1 cellular context compared by ENCODE assay signal in the genomic region with DNA sequence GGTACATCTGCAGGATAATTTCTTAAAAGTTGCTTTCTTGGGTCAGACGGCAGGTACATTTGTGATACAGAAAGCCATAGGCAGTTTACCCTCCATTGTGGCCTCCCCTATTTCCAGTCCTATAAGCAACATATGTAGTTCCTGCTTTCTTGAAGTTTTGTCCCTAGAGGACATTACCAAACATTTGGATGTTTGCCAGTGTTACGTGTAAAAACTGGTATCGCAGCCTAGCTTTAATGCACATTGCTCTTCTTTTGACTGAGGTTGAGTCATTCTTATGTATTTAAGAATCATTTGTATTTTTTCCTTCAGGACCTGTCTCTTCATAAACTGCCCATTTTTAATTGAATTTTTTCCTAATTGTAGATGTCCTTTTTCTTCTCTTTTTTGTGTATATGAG.
TF ChIP-seq lines count a peak whose summit lies in the region.

No MANE protein-coding gene starts in this region.

TF ChIP-seq in GM23338, 12 proteins besides CTCF, POLR2A, EP300 and RAD21 (continued from another document):
- TF ChIP-seq, protein P1, sequence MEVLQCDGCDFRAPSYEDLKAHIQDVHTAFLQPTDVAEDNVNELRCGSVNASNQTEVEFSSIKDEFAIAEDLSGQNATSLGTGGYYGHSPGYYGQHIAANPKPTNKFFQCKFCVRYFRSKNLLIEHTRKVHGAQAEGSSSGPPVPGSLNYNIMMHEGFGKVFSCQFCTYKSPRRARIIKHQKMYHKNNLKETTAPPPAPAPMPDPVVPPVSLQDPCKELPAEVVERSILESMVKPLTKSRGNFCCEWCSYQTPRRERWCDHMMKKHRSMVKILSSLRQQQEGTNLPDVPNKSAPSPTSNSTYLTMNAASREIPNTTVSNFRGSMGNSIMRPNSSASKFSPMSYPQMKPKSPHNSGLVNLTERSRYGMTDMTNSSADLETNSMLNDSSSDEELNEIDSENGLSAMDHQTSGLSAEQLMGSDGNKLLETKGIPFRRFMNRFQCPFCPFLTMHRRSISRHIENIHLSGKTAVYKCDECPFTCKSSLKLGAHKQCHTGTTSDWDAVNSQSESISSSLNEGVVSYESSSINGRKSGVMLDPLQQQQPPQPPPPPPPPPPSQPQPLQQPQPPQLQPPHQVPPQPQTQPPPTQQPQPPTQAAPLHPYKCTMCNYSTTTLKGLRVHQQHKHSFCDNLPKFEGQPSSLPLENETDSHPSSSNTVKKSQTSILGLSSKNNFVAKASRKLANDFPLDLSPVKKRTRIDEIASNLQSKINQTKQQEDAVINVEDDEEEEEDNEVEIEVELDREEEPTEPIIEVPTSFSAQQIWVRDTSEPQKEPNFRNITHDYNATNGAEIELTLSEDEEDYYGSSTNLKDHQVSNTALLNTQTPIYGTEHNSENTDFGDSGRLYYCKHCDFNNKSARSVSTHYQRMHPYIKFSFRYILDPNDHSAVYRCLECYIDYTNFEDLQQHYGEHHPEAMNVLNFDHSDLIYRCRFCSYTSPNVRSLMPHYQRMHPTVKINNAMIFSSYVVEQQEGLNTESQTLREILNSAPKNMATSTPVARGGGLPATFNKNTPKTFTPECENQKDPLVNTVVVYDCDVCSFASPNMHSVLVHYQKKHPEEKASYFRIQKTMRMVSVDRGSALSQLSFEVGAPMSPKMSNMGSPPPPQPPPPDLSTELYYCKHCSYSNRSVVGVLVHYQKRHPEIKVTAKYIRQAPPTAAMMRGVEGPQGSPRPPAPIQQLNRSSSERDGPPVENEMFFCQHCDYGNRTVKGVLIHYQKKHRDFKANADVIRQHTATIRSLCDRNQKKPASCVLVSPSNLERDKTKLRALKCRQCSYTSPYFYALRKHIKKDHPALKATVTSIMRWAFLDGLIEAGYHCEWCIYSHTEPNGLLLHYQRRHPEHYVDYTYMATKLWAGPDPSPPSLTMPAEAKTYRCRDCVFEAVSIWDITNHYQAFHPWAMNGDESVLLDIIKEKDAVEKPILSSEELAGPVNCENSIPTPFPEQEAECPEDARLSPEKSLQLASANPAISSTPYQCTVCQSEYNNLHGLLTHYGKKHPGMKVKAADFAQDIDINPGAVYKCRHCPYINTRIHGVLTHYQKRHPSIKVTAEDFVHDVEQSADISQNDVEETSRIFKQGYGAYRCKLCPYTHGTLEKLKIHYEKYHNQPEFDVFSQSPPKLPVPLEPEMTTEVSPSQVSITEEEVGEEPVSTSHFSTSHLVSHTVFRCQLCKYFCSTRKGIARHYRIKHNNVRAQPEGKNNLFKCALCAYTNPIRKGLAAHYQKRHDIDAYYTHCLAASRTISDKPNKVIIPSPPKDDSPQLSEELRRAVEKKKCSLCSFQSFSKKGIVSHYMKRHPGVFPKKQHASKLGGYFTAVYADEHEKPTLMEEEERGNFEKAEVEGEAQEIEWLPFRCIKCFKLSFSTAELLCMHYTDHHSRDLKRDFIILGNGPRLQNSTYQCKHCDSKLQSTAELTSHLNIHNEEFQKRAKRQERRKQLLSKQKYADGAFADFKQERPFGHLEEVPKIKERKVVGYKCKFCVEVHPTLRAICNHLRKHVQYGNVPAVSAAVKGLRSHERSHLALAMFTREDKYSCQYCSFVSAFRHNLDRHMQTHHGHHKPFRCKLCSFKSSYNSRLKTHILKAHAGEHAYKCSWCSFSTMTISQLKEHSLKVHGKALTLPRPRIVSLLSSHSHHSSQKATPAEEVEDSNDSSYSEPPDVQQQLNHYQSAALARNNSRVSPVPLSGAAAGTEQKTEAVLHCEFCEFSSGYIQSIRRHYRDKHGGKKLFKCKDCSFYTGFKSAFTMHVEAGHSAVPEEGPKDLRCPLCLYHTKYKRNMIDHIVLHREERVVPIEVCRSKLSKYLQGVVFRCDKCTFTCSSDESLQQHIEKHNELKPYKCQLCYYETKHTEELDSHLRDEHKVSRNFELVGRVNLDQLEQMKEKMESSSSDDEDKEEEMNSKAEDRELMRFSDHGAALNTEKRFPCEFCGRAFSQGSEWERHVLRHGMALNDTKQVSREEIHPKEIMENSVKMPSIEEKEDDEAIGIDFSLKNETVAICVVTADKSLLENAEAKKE (CRISPR knock-in tag; IDR thresholded peaks at IDR 0.05): no peak
- no peak for TF ChIP-seq ZNF114 (CRISPR knock-in tag; IDR thresholded peaks at IDR 0.05)
- TF ChIP-seq, protein P2, sequence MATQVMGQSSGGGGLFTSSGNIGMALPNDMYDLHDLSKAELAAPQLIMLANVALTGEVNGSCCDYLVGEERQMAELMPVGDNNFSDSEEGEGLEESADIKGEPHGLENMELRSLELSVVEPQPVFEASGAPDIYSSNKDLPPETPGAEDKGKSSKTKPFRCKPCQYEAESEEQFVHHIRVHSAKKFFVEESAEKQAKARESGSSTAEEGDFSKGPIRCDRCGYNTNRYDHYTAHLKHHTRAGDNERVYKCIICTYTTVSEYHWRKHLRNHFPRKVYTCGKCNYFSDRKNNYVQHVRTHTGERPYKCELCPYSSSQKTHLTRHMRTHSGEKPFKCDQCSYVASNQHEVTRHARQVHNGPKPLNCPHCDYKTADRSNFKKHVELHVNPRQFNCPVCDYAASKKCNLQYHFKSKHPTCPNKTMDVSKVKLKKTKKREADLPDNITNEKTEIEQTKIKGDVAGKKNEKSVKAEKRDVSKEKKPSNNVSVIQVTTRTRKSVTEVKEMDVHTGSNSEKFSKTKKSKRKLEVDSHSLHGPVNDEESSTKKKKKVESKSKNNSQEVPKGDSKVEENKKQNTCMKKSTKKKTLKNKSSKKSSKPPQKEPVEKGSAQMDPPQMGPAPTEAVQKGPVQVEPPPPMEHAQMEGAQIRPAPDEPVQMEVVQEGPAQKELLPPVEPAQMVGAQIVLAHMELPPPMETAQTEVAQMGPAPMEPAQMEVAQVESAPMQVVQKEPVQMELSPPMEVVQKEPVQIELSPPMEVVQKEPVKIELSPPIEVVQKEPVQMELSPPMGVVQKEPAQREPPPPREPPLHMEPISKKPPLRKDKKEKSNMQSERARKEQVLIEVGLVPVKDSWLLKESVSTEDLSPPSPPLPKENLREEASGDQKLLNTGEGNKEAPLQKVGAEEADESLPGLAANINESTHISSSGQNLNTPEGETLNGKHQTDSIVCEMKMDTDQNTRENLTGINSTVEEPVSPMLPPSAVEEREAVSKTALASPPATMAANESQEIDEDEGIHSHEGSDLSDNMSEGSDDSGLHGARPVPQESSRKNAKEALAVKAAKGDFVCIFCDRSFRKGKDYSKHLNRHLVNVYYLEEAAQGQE (IDR thresholded peaks at IDR 0.05; ENCODE audit: unreplicated experiment): no peak
